Comparison of ENCODE assay signal across 16 cellular contexts in the genomic region with DNA sequence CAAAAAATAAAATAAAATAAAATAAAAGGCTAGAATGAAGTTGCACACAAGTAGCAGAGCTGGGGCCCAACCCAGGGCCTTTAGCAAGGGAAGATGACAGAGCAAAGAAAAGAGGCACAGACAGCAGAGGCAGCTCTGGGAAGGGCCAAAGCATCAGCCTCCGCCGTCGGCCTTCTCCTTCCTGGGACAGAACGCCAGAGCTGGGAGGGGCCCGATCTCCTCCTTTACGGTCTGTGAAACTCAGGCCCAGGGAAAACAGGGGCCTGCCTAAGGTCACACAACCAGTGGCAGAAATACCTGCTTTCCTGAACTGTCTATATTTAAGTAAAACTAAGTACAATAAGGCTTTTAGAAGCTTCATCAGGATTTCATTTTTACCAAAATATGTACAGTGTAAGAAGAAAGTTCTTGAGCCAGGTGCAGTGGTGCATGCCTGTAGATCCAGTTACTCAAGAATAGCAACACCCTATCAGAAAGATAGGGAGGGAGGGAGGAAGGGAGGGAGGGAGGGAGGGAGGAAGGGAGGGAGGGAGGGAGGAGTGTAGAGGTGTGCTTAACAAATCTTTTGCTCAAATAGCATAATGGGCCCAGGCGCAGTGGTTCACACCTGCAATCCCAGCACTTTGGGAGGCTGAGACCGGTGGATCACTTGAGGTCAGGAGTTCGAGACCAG. TPM values are rescaled to one million over a fixed set of nuclear protein-coding genes. Genes with fewer than 3 reads are reported as not detected.
"Had no signal": no experiment of that assay in that cellular context is flagged by ENCODE, and none has a peak within 500 bp of the region (broad histone marks: within the 10 kb centered on the region; RNA-seq: fewer than 3 reads in every experiment).

No MANE protein-coding gene starts in this region.

- H3K27ac ChIP-seq: neural progenitor cell, parathyroid adenoma, tibial artery had no signal

- H3K4me1 ChIP-seq: neural progenitor cell, parathyroid adenoma had no signal

- H3K27me3 Mint-ChIP-seq: activated naive CD4-positive, alpha-beta T cell treated with anti-CD3 and anti-CD28 coated beads, Interleukin-2, amount 50 U/mL, for 24 hours; central memory CD8-positive, alpha-beta T cell; effector memory CD8-positive, alpha-beta T cell had no signal

- H3K9me3 Mint-ChIP-seq: activated naive CD4-positive, alpha-beta T cell treated with anti-CD3 and anti-CD28 coated beads, Interleukin-2, amount 50 U/mL, for 24 hours; central memory CD8-positive, alpha-beta T cell; dendritic cell treated with granulocyte-macrophage colony-stimulating factor and Interleukin-4, amounts not matched to agents 40 ng/mL and 50 ng/mL, for 4 days; effector memory CD8-positive, alpha-beta T cell; neural progenitor cell had no signal

- H3K27me3 ChIP-seq: body of pancreas, neural progenitor cell had no signal

- H3K9me3 ChIP-seq: body of pancreas, tibial artery had no signal

- H3K4me3 ChIP-seq: body of pancreas, neural progenitor cell, tibial artery had no signal

- H3K36me3 ChIP-seq: neural progenitor cell, tibial artery had no signal

- H3K79me2 ChIP-seq: parathyroid adenoma had no signal

- H3K27ac Mint-ChIP-seq: activated naive CD4-positive, alpha-beta T cell treated with anti-CD3 and anti-CD28 coated beads, Interleukin-2, amount 50 U/mL, for 24 hours; dendritic cell treated with granulocyte-macrophage colony-stimulating factor and Interleukin-4, amounts not matched to agents 40 ng/mL and 50 ng/mL, for 4 days; effector memory CD8-positive, alpha-beta T cell; neural progenitor cell had no signal

- ATAC-seq: body of pancreas; effector memory CD8-positive, alpha-beta T cell had no signal

- H3K36me3 Mint-ChIP-seq: activated naive CD4-positive, alpha-beta T cell treated with anti-CD3 and anti-CD28 coated beads, Interleukin-2, amount 50 U/mL, for 24 hours; neural progenitor cell had no signal

- H2AFZ ChIP-seq: neural progenitor cell, parathyroid adenoma had no signal

- DNase-seq: activated effector memory CD4-positive, alpha-beta T cell treated with Interleukin-2 at 50 U/mL for 16 hours; effector memory CD8-positive, alpha-beta T cell; retina; stimulated activated CD4-positive, alpha-beta T cell treated with anti-CD3 and anti-CD28 coated beads, Interleukin-15, amount 100 ng/mL, for 24 hours; stimulated activated CD4-positive, alpha-beta T cell treated with anti-CD3 and anti-CD28 coated beads, Interleukin-4, amount 100 ng/mL, for 24 hours; T-helper 2 cell; tibial artery had no signal

- H3K4me3 Mint-ChIP-seq: activated naive CD4-positive, alpha-beta T cell treated with anti-CD3 and anti-CD28 coated beads, Interleukin-2, amount 50 U/mL, for 24 hours; dendritic cell treated with granulocyte-macrophage colony-stimulating factor and Interleukin-4, amounts not matched to agents 40 ng/mL and 50 ng/mL, for 4 days; effector memory CD8-positive, alpha-beta T cell; neural progenitor cell had no signal

- H3K4me2 ChIP-seq: neural progenitor cell had no signal

RNA-seq across cellular contexts. Expression of a gene that starts 43.0 kb away (rescaled TPM):
- total RNA-seq: body of pancreas, fibroblast of villous mesenchyme, lower leg skin, myocyte had no signal
